ENCODE assay signal across 21 cellular contexts in genomic region chr18:21047116-21047515, GRCh38.
"Had no signal": no experiment of that assay in that cellular context is flagged by ENCODE, and none has a peak within 500 bp of the region (broad histone marks: within the 10 kb centered on the region; RNA-seq: fewer than 3 reads in every experiment).

No MANE protein-coding gene starts in this region.

- ATAC-seq: activated T-cell treated with anti-CD3 and anti-CD28 coated beads, Interleukin-2, amount 50 U/mL, for 72 hours had no signal

- H3K27ac Mint-ChIP-seq: activated CD4-positive, alpha-beta T cell treated with anti-CD3 and anti-CD28 coated beads, Interleukin-2, amount 10 ng/mL, durations not matched to agents 24 days and 14 days; activated naive CD8-positive, alpha-beta T cell treated with anti-CD3 and anti-CD28 coated beads, Interleukin-2, amount 10 ng/mL, durations not matched to agents 7 days and 5 days; activated T-cell treated with anti-CD3 and anti-CD28 coated beads, Interleukin-2, amount 50 U/mL, for 72 hours; T-helper 2 cell treated with Interferon-gamma antibody and Interleukin-4, amounts not matched to agents 5 μg/mL and 100 μg/mL, for 36 hours had no signal

- DNase-seq: activated CD4-positive, alpha-beta T cell treated with anti-CD3 and anti-CD28 coated beads, Interleukin-2, amount 10 ng/mL, durations not matched to agents 24 days and 14 days; activated CD4-positive, CD25-positive, alpha-beta regulatory T cell; activated CD8-positive, alpha-beta memory T cell treated with anti-CD3 and anti-CD28 coated beads, Interleukin-2, amount 50 U/mL, for 48 hours; activated gamma-delta T cell; activated naive CD8-positive, alpha-beta T cell treated with anti-CD3 and anti-CD28 coated beads, Interleukin-2, amount 10 ng/mL, durations not matched to agents 7 days and 5 days; activated T-cell treated with anti-CD3 and anti-CD28 coated beads, Interleukin-2, amount 50 U/mL, for 72 hours; aorta; dorsolateral prefrontal cortex; erythroblast; islet precursor cell; posterior cingulate gyrus; stimulated activated CD4-positive, alpha-beta T cell treated with anti-CD3 and anti-CD28 coated beads, Interleukin-15, amount 100 ng/mL, for 24 hours; stimulated activated CD4-positive, alpha-beta T cell treated with anti-CD3 and anti-CD28 coated beads, Interleukin-4, amount 100 ng/mL, for 1 hour; stimulated activated naive CD4-positive, alpha-beta T cell treated with Interleukin-2 at 50 U/mL for 16 hours; substantia nigra; uterus had no signal

- H2AFZ ChIP-seq: hepatocyte had no signal

- H3K27me3 ChIP-seq: dorsolateral prefrontal cortex, hepatocyte, neutrophil, right atrium auricular region, tibial nerve, uterus had no signal

- H3K9me3 Mint-ChIP-seq: activated CD4-positive, alpha-beta T cell treated with anti-CD3 and anti-CD28 coated beads, Interleukin-2, amount 10 ng/mL, durations not matched to agents 24 days and 14 days; activated naive CD8-positive, alpha-beta T cell treated with anti-CD3 and anti-CD28 coated beads, Interleukin-2, amount 10 ng/mL, durations not matched to agents 7 days and 5 days; activated T-cell treated with anti-CD3 and anti-CD28 coated beads, Interleukin-2, amount 50 U/mL, for 72 hours; T-helper 2 cell treated with Interferon-gamma antibody and Interleukin-4, amounts not matched to agents 5 μg/mL and 100 μg/mL, for 36 hours had no signal

- H3K4me2 ChIP-seq: hepatocyte had no signal

- H3K9me3 ChIP-seq: neutrophil, right atrium auricular region, tibial nerve, uterus had no signal

- H3K36me3 ChIP-seq: uterus had no signal

- H3K4me3 ChIP-seq: dorsolateral prefrontal cortex, hepatocyte, right atrium auricular region, tibial nerve, uterus had no signal

- H3K27me3 Mint-ChIP-seq: activated CD4-positive, alpha-beta T cell treated with anti-CD3 and anti-CD28 coated beads, Interleukin-2, amount 10 ng/mL, durations not matched to agents 24 days and 14 days; activated naive CD8-positive, alpha-beta T cell treated with anti-CD3 and anti-CD28 coated beads, Interleukin-2, amount 10 ng/mL, durations not matched to agents 7 days and 5 days had no signal

- H3K27ac ChIP-seq: dorsolateral prefrontal cortex, hepatocyte, right atrium auricular region, tibial nerve, uterus had no signal

- H3K4me3 Mint-ChIP-seq: activated CD4-positive, alpha-beta T cell treated with anti-CD3 and anti-CD28 coated beads, Interleukin-2, amount 10 ng/mL, durations not matched to agents 24 days and 14 days; activated naive CD8-positive, alpha-beta T cell treated with anti-CD3 and anti-CD28 coated beads, Interleukin-2, amount 10 ng/mL, durations not matched to agents 7 days and 5 days; activated T-cell treated with anti-CD3 and anti-CD28 coated beads, Interleukin-2, amount 50 U/mL, for 72 hours; T-helper 2 cell treated with Interferon-gamma antibody and Interleukin-4, amounts not matched to agents 5 μg/mL and 100 μg/mL, for 36 hours had no signal
